8 cellular contexts compared by ENCODE assay signal in the genomic region with DNA sequence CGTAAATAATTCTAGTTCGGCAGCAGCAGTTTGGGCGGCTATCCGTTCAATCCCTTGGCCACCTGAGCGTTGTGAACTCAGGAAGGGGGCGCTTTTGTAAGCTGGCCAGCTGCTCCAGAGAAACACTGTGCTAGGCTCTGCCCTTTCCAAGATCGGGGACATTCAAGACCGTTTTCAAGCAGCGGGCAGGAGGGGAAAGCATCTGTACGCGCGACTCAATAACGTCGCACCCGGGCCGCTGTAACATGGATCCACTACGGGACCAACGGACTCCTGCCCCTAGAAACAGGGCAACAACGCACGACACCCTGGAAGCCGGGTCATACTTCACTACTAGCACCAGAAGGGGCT. TPM values are rescaled to one million over a fixed set of nuclear protein-coding genes. Genes with fewer than 3 reads are reported as not detected.
DNase-seq lines count a peak whose midpoint lies in the region; ATAC-seq and TF ChIP-seq lines count a peak whose summit lies in the region.

No MANE protein-coding gene starts in this region.

- peak in 1 of 2 donors; percentile 49 for DNase-seq in cardiac muscle cell (ENCODE audit: low read depth in 1 of 2, low spot score in 1 of 2)
- no peak for DNase-seq in Right ventricle myocardium superior
- no peak for DNase-seq in SK-N-MC (ENCODE audit: low read depth, low spot score)
- DNase-seq in foreskin fibroblast, result peak; percentile 9 to 46
- no peak for DNase-seq in ecto neural progenitor cell (ENCODE audit: low spot score)

- intact Hi-C loops in Right ventricle myocardium superior (cut with DNase I), result no loop called here

- peak; percentile 5 for TF ChIP-seq CTCF in cardiac muscle cell (IDR thresholded peaks at IDR 0.05; ENCODE audit: low read depth, low read length)
- no peak for TF ChIP-seq CTCF in foreskin fibroblast (IDR thresholded peaks at IDR 0.05; ENCODE audit: low read depth, low read length)

- H3K27me3 ChIP-seq in cardiac muscle cell (no peaks in the 10 kb centered on the region), skeletal muscle satellite cell (ENCODE audit: control insufficient read depth, insufficient read depth, low read length) (no peaks in the 10 kb centered on the region)

- peak overlapping the region; percentile 63 for H3K27ac ChIP-seq in cardiac muscle cell
- peak overlapping the region; percentile 84 for H3K27ac ChIP-seq in SK-N-MC

- peak overlapping the region; percentile 93 for H3K9ac ChIP-seq in SK-N-MC (ENCODE audit: insufficient read length)
- peak overlapping the region; percentile 84 for H3K9ac ChIP-seq in skeletal muscle satellite cell (ENCODE audit: low read depth, low read length)

- peak overlapping the region; percentile 87 for H3K4me3 ChIP-seq in cardiac muscle cell
- H3K4me3 ChIP-seq in SK-N-MC, result peak overlapping the region; percentile 88
- H3K4me3 ChIP-seq in foreskin fibroblast (ENCODE audit: low read depth in 1 of 2, low read length in 2 of 2), result peak overlapping the region; percentile 75 to 84
- H3K4me3 ChIP-seq in skeletal muscle satellite cell (ENCODE audit: low read length), result peak overlapping the region; percentile 83

- ATAC-seq in Right ventricle myocardium superior (ENCODE audit: poor library complexity) (no peak), HG03457 (IDR thresholded peaks at IDR 0.05; ENCODE audit: unreplicated experiment) (peak; percentile 8), GM21619 (IDR thresholded peaks at IDR 0.05; ENCODE audit: unreplicated experiment) (no peak)

- H3K9me3 ChIP-seq in cardiac muscle cell (ENCODE audit: low read depth), result no peaks in the 10 kb centered on the region
- H3K9me3 ChIP-seq in SK-N-MC (ENCODE audit: low read depth, low read length), result no peaks in the 10 kb centered on the region
- H3K9me3 ChIP-seq in skeletal muscle satellite cell (replicated peaks; ENCODE audit: low read length), result no peaks in the 10 kb centered on the region

- peaks cover 3% of the 10 kb centered on the region for H3K36me3 ChIP-seq in cardiac muscle cell
- peaks cover 45% of the 10 kb centered on the region for H3K36me3 ChIP-seq in SK-N-MC (ENCODE audit: insufficient read depth, low read length)
- peaks cover 4% of the 10 kb centered on the region for H3K36me3 ChIP-seq in skeletal muscle satellite cell (ENCODE audit: insufficient read depth, low read length)

- H3K4me1 ChIP-seq in cardiac muscle cell (ENCODE audit: low read depth) (no peaks in the 10 kb centered on the region), skeletal muscle satellite cell (ENCODE audit: control insufficient read depth, insufficient read depth, low read length) (peaks cover 19% of the 10 kb centered on the region)

- peak overlapping the region; percentile 87 for H3K4me2 ChIP-seq in skeletal muscle satellite cell (ENCODE audit: low read length)

RNA-seq across cellular contexts. Expression of a gene that starts 0.5 kb away (rescaled TPM):
- total RNA-seq in cardiac muscle cell (11.1 and 127 TPM in 2 replicates), Right ventricle myocardium superior (2.9 TPM)
- polyA plus RNA-seq in cardiac muscle cell, result 21.7 and 168 TPM in 2 replicates
- total RNA-seq in skeletal muscle satellite cell (2012; rRNA removed), result 67.4 and 72.3 TPM in 2 replicates

RNA-seq across cellular contexts. Expression of a gene that starts 26.0 kb away (rescaled TPM):
- total RNA-seq in cardiac muscle cell, result 41.7 and 87.4 TPM in 2 replicates
- 109 and 215 TPM in 2 replicates for polyA plus RNA-seq in cardiac muscle cell
- total RNA-seq in Right ventricle myocardium superior, result 157 TPM
- total RNA-seq in skeletal muscle satellite cell (2012; rRNA removed), result 193 and 259 TPM in 2 replicates

RNA-seq across cellular contexts. Expression of a gene that starts 52.7 kb away (rescaled TPM):
- total RNA-seq in cardiac muscle cell, result 0.48 and 1.7 TPM in 2 replicates
- polyA plus RNA-seq in cardiac muscle cell, result 4.6 and 8.6 TPM in 2 replicates
- 1.3 TPM for total RNA-seq in Right ventricle myocardium superior
- 0.22 and 0.25 TPM in 2 replicates for total RNA-seq in skeletal muscle satellite cell (2012; rRNA removed)

Comparison
In these comparisons a context has a peak if more than half of its experiments do, and no peak if none do; other contexts are left out.
1. DNase-seq: peak in foreskin fibroblast (2 of 2); none in Right ventricle myocardium superior (single experiment), SK-N-MC (single experiment) and ecto neural progenitor cell (single experiment).
2. Peak in every context shown above with its lines, with median percentiles within 50 percentile points of each other: H3K4me3 ChIP-seq.